ENCODE assay signal across 17 cellular contexts in the genomic region with DNA sequence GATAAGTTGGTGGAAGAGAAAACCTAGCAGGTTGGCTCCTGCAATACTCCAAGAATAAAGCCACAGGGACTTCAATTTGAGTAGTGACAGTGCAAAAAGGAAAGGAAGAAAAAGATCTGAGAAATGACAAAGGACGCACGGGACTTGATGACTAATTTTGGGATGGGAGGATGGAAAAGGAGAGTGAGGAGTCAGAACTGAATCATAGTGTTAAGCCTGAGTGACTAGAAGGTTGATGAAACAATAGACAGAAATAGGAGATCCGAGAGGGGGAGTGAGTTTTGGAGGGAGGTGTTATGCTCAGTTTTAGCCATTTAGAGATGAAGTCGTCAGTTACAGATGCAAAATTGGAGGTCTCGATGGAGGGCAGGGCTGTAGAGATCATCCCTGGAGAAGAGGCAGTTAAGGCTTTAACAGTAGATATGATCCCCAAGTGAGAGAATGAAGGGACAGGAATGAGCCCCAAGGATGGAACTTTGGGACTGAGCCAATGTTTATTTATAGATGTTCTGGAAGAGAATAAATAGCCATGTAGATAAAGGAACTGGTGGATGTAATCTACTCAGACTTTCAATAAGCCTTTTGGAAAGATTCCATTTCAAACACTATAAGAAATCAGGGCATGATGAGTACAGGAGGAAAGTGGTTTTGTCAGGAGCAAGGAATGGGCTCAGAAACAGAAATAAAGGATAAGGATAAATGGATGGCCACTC.
DNase-seq lines count a peak whose midpoint lies in the region; ATAC-seq, FAIRE-seq and TF ChIP-seq lines count a peak whose summit lies in the region.
"Had no signal": no experiment of that assay in that cellular context is flagged by ENCODE, and none has a peak within 500 bp of the region (broad histone marks: within the 10 kb centered on the region; RNA-seq: fewer than 3 reads in every experiment).

No MANE protein-coding gene starts in this region.

- no peak for TF ChIP-seq POLR2A in lower leg skin (IDR thresholded peaks at IDR 0.05)

- ATAC-seq in esophagus mucosa: peak; percentile 50
- ATAC-seq in GM18870 (IDR thresholded peaks at IDR 0.05; ENCODE audit: unreplicated experiment): no peak

- intact Hi-C loops in lower leg skin (cut with DNase I; ENCODE audit: low total_unique reads): no loop called here

- TF ChIP-seq CTCF in keratinocyte (optimal IDR thresholded peaks at IDR 0.05 in 1 of 3, IDR thresholded peaks at IDR 0.05 in 1 of 3, conservative IDR thresholded peaks at IDR 0.05 in 1 of 3; ENCODE audit: extremely low read depth in 1 of 3, insufficient read depth in 2 of 3, low read length in 3 of 3): no peak
- no peak for TF ChIP-seq CTCF in lower leg skin (IDR thresholded peaks at IDR 0.05)

- no peaks in the 10 kb centered on the region for H3K79me2 ChIP-seq in keratinocyte (ENCODE audit: control insufficient read depth, insufficient read depth, low read length)

- H3K4me1 ChIP-seq in keratinocyte (ENCODE audit: control insufficient read depth, extremely low read depth, insufficient read depth, low read length): peaks cover 7% of the 10 kb centered on the region
- H3K4me1 ChIP-seq: colonic mucosa had no signal

- H3K36me3 ChIP-seq in keratinocyte (ENCODE audit: control insufficient read depth in 2 of 2, extremely low read depth in 1 of 2, insufficient read depth in 2 of 2, low read length in 2 of 2): no peaks in the 10 kb centered on the region
- H3K36me3 ChIP-seq: BE2C, colonic mucosa had no signal

- peak; percentile 88 for DNase-seq in Caki2 (ENCODE audit: low read depth)
- peak; percentile 82 for DNase-seq in RCC 7860 (ENCODE audit: low spot score)
- no peak for DNase-seq in keratinocyte (ENCODE audit: low read depth, low spot score)
- DNase-seq in AML-193 (lab: John Stamatoyannopoulos, UW): no peak
- no peak for DNase-seq in lower leg skin (ENCODE audit: low spot score in 2 of 2)
- DNase-seq in NCI-H1694 treated with DMSO at 0.1 percent for 48 hours (lab: John Stamatoyannopoulos, UW): no peak
- DNase-seq: activated CD4-positive, alpha-beta T cell treated with anti-CD3 and anti-CD28 coated beads for 4 hours; activated T-cell treated with anti-CD3 and anti-CD28 coated beads for 4 hours; BE2C; colonic mucosa; DMS 273 treated with DMSO at 0.1 percent for 48 hours; NCI-H1436; NCI-H524 treated with DMSO at 0.1 percent for 48 hours; posterior cingulate gyrus had no signal

- in situ Hi-C loops in Caki2 (cut with HindIII; ENCODE audit: low pct_unique_long_range_greater_than_20kb, low sequenced_read_pairs): no loop called here

- no peak overlapping the region for H2AFZ ChIP-seq in keratinocyte (ENCODE audit: control insufficient read depth, low read length)

- FAIRE-seq in RCC 7860 (lab: Jason Lieb, UNC) (peak; percentile 90), keratinocyte (lab: Jason Lieb, UNC) (no peak)

- H3K9me3 ChIP-seq in keratinocyte (ENCODE audit: control insufficient read depth, low read depth, low read length): no peaks in the 10 kb centered on the region
- H3K9me3 ChIP-seq: BE2C, colonic mucosa had no signal

- no peak overlapping the region for H3K27ac ChIP-seq in keratinocyte (ENCODE audit: control insufficient read depth, insufficient read depth, low read length)
- H3K27ac ChIP-seq: colonic mucosa, KMS-11 had no signal

- H3K4me3 ChIP-seq in keratinocyte (ENCODE audit: control insufficient read depth in 2 of 3, extremely low read depth in 1 of 3, insufficient read depth in 2 of 3, low read depth in 1 of 3, low read length in 3 of 3) (no peak overlapping the region), lower leg skin (ENCODE audit: low read depth, poor library complexity, severe bottlenecking) (no peak overlapping the region)
- H3K4me3 ChIP-seq: colonic mucosa had no signal

- WGBS in lower leg skin, 2 donors: 69 to 74% methylated on average over 5 of the region's 5 CpGs

- H4K20me1 ChIP-seq in keratinocyte (ENCODE audit: control insufficient read depth, extremely low read depth, insufficient read depth, low read length): no peaks in the 10 kb centered on the region

- H3K9ac ChIP-seq in keratinocyte (ENCODE audit: control insufficient read depth, extremely low read depth, insufficient read depth, low read length): no peak overlapping the region
- H3K9ac ChIP-seq: KMS-11 had no signal

- H3K27me3 ChIP-seq in keratinocyte (ENCODE audit: control insufficient read depth, extremely low read depth, insufficient read depth, low read length): no peaks in the 10 kb centered on the region
- H3K27me3 ChIP-seq: BE2C, colonic mucosa had no signal

- H3K4me2 ChIP-seq in keratinocyte (ENCODE audit: control insufficient read depth, extremely low read depth, insufficient read depth, low read depth, low read length): peak overlapping the region; percentile 32
- H3K4me2 ChIP-seq: KMS-11 had no signal

- H3K9me1 ChIP-seq in keratinocyte (ENCODE audit: control insufficient read depth, extremely low read depth, insufficient read depth, low read length): no peaks in the 10 kb centered on the region

- dilution Hi-C loops in keratinocyte (cut with MboI; ENCODE audit: extremely low pct_ligation_motif_present, low sequenced_read_pairs): no loop called here

Comparison
In these comparisons a context has a peak if more than half of its experiments do, and no peak if none do; other contexts are left out.
1. DNase-seq: peak in Caki2 (single experiment) and RCC 7860 (single experiment); none in keratinocyte (single experiment), AML-193 (0 of 2), lower leg skin (0 of 2) and NCI-H1694 treated with DMSO at 0.1 percent for 48 hours (single experiment).